Comparison of ENCODE assay signal across 8 cellular contexts in the genomic region with DNA sequence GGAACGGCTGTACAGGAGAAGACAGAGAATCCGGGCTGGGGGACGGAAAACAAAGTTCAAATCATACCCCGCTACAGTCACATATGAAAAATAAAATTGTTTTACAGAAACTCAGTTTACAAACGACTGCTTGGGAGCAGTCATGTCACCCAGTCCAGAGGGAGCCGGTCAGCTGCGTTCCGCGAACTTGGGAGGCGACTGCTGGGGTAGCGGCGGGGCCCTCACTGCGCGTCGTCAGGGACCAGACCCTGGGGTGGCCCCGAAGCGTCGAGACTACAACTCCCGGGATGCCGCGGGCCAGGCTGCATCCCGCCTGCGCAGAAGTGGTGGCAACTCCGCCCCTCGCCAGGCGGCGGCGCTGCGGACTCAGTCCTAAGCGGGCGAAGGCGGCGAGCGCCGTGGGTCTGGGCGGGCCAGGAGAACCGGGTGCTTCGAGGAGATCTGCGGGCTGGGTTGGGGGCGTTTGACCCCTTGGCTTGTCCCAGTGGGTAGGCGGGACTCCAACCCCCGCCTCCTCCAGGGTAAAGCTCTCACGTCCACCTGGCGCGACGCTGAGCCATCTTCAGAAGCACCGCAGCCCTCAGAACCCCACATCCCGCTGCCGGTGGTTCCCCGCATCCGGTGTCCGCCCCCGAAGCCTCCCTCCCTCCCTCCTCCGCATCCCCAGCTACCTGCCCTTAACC. TPM values are rescaled to one million over a fixed set of nuclear protein-coding genes. Genes with fewer than 3 reads are reported as not detected.
DNase-seq lines count a peak whose midpoint lies in the region; ATAC-seq and TF ChIP-seq lines count a peak whose summit lies in the region.

No MANE protein-coding gene starts in this region.

- H3K9me3 ChIP-seq in right atrium auricular region (no peaks in the 10 kb centered on the region), uterus (no peaks in the 10 kb centered on the region)

- H3K4me1 ChIP-seq in right atrium auricular region (peaks cover 0 to 15% of the 10 kb centered on the region in 2 donors), uterus (no peaks in the 10 kb centered on the region)

- peak; percentile 62 for DNase-seq in NCI-H1436 treated with DMSO at 0.1 percent for 48 hours (lab: John Stamatoyannopoulos, UW)
- DNase-seq in T-helper 1 cell = peak; percentile 83 to 94 (median 87)
- DNase-seq in amygdala (lab: John Stamatoyannopoulos, UW) = peak; percentile 20 to 93 (median 82)
- DNase-seq in right atrium auricular region (ENCODE audit: low spot score) = peak; percentile 93
- peak; percentile 88 for DNase-seq in putamen (ENCODE audit: low spot score)
- peak; percentile 93 to 96 for DNase-seq in uterus

- intact Hi-C loops in uterus (cut with DNase I; ENCODE audit: low total_unique reads) = no loop called here

- ATAC-seq in GM18499 (IDR thresholded peaks at IDR 0.05; ENCODE audit: insufficient read depth, unreplicated experiment) (peak; percentile 74), HG02884 (IDR thresholded peaks at IDR 0.05; ENCODE audit: unreplicated experiment) (peak; percentile 78)

- H3K27me3 ChIP-seq in right atrium auricular region = no peaks in the 10 kb centered on the region
- no peaks in the 10 kb centered on the region for H3K27me3 ChIP-seq in uterus

- H3K27ac ChIP-seq in right atrium auricular region (peak overlapping the region; percentile 86 to 91), uterus (peak overlapping the region; percentile 85 to 86)

- TF ChIP-seq CTCF in right atrium auricular region (IDR thresholded peaks at IDR 0.05) (peak; percentile 89 to 99), uterus (IDR thresholded peaks at IDR 0.05) (peak; percentile 93 to 99 (median 98))

- H3K4me3 ChIP-seq in right atrium auricular region = peak overlapping the region; percentile 55 to 58
- peak overlapping the region; percentile 40 to 55 for H3K4me3 ChIP-seq in uterus

- H3K36me3 ChIP-seq in right atrium auricular region (no peaks in the 10 kb centered on the region), uterus (no peaks in the 10 kb centered on the region)

- peak; percentile 90 to 95 for TF ChIP-seq POLR2A in uterus (IDR thresholded peaks at IDR 0.05)

RNA-seq across cellular contexts. Expression of gene SIT1, which starts 4.0 kb away (rescaled TPM):
- total RNA-seq in right atrium auricular region = under 1 TPM in 1 of 2 donors, not detected in 1; 0.55 TPM
- under 1 TPM in 2 of 4 donors, not detected in 2; 0.21 to 0.51 TPM for total RNA-seq in uterus

RNA-seq across cellular contexts. Expression of gene RMRP, which starts 11.1 kb away (rescaled TPM):
- total RNA-seq in right atrium auricular region (100 to 1,000 TPM in 1 of 2 donors, not detected in 1; 431 TPM), uterus (over 10,000 TPM in 2 of 4 donors, 1,000 to 10,000 TPM in 2; 2,632 to 57,722 (median 9,015) TPM)

RNA-seq across cellular contexts. Expression of gene CCDC107, which starts 11.4 kb away (rescaled TPM):
- total RNA-seq in right atrium auricular region = 10 to 100 TPM; 38.5 to 64.3 TPM
- 100 to 1,000 TPM in 1 of 4 donors, 10 to 100 TPM in 2, 1 to 10 TPM in 1; 9.0 to 120 (median 32.1) TPM for total RNA-seq in uterus

RNA-seq across cellular contexts. Expression of gene ARHGEF39, which starts 18.3 kb away (rescaled TPM):
- total RNA-seq in right atrium auricular region (under 1 TPM in 1 of 2 donors, not detected in 1; 0.44 TPM), uterus (1 to 10 TPM in 3 of 4 donors, not detected in 1; 1.5 to 3.6 (median 2.4) TPM)

RNA-seq across cellular contexts. Expression of gene CA9, which starts 27.0 kb away (rescaled TPM):
- total RNA-seq in right atrium auricular region (1 to 10 TPM; 5.5 to 5.9 TPM), uterus (under 1 TPM in 1 of 4 donors, not detected in 3; 0.14 TPM)

Comparison
In these comparisons a context has a peak if more than half of its experiments do, and no peak if none do; other contexts are left out.
1. Peak in every context shown above with its lines: DNase-seq, ATAC-seq, H3K4me3 ChIP-seq and H3K27ac ChIP-seq.
2. RNA of gene RMRP, which starts 11.1 kb away (total RNA-seq): 2,632 to 57,722 TPM in uterus; 431 TPM in right atrium auricular region; every median in the first group is over 4 times any median in the second.